9 cellular contexts compared by ENCODE assay signal in the genomic region with DNA sequence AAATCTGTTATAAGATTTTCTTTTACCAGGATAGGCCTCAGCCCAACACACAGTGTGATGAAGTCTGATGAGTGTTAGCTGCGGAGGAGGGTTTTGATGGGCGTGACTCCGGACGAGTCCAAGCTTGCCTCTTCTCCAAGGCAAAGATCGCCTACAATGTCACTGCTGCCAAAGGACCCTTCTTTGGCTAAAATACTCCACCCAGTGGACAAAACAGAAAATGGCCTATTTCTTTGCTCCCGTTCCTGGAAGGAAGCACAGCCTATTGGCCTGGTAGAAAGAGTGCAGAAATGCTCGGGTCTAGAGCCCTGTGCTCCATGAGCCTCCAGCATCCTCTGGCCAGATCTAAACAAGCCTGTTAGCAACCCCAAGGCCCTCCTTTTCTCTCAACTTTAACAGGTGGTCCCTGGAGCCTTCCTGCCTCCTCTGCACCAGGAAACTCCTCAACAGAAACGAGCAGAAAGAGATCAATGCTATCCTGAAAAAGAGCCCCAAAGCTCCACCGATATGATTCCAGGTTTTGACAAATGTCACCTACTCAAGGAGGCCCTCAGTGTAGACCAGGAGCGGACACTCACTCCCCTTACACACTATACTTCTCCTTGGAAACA. TPM values are rescaled to one million over a fixed set of nuclear protein-coding genes. Genes with fewer than 3 reads are reported as not detected.
A peak's percentile ranks its signal among the peaks of the same experiment; 100 is the strongest.
DNase-seq lines count a peak whose midpoint lies in the region; ATAC-seq lines count a peak whose summit lies in the region.
"Had no signal": no experiment of that assay in that cellular context is flagged by ENCODE, and none has a peak within 500 bp of the region (broad histone marks: within the 10 kb centered on the region; RNA-seq: fewer than 3 reads in every experiment).

No MANE protein-coding gene starts in this region.

- no peak overlapping the region for H3K4me3 ChIP-seq in Jurkat, Clone E6-1 (ENCODE audit: low read length)

- no peak overlapping the region for H3K4me3 Mint-ChIP-seq in activated CD4-positive, alpha-beta T cell treated with anti-CD3 and anti-CD28 coated beads, Interleukin-2, amount 10 ng/mL, durations not matched to agents 24 days and 14 days
- H3K4me3 Mint-ChIP-seq: natural killer cell treated with Interleukin-12 subunit alpha and Interleukin-12 subunit beta and Interleukin-15 and Interleukin-18, amount 100 ng/mL, for 72 hours had no signal

- H3K9me3 Mint-ChIP-seq in activated CD4-positive, alpha-beta T cell treated with anti-CD3 and anti-CD28 coated beads, Interleukin-2, amount 10 ng/mL, durations not matched to agents 24 days and 14 days = no peaks in the 10 kb centered on the region
- H3K9me3 Mint-ChIP-seq: natural killer cell treated with Interleukin-12 subunit alpha and Interleukin-12 subunit beta and Interleukin-15 and Interleukin-18, amount 100 ng/mL, for 72 hours had no signal

- ATAC-seq in GM21825 (IDR thresholded peaks at IDR 0.05; ENCODE audit: unreplicated experiment) = peak; percentile 74

- no peak overlapping the region for H3K27ac Mint-ChIP-seq in activated CD4-positive, alpha-beta T cell treated with anti-CD3 and anti-CD28 coated beads, Interleukin-2, amount 10 ng/mL, durations not matched to agents 24 days and 14 days
- H3K27ac Mint-ChIP-seq: natural killer cell treated with Interleukin-12 subunit alpha and Interleukin-12 subunit beta and Interleukin-15 and Interleukin-18, amount 100 ng/mL, for 72 hours had no signal

- in situ Hi-C loops in T47D (cut with HindIII; ENCODE audit: low pct_unique_long_range_greater_than_20kb, low sequenced_read_pairs) = no loop called here

- DNase-seq in activated CD4-positive, alpha-beta T cell treated with anti-CD3 and anti-CD28 coated beads, Interleukin-2, amount 10 ng/mL, durations not matched to agents 24 days and 14 days = peak; percentile 77
- DNase-seq in activated CD4-positive, alpha-beta T cell treated with anti-CD3 and anti-CD28 coated beads, Interleukin-2, amount 50 U/mL, for 1 hour = no peak
- peak; percentile 68 for DNase-seq in Jurkat, Clone E6-1 (ENCODE audit: low read depth, low spot score)
- DNase-seq in NOMO-1 treated with DMSO at 0.1 percent for 48 hours (lab: John Stamatoyannopoulos, UW; ENCODE audit: unreplicated experiment) = peak; percentile 77
- DNase-seq in T47D (ENCODE audit: low read depth in 1 of 2, low spot score in 1 of 2) = peak; percentile 50 to 91
- peak; percentile 79 for DNase-seq in iPS-NIHi11 (ENCODE audit: low spot score)
- DNase-seq in smooth muscle cell of the brain vasculature (ENCODE audit: low read depth, low spot score) = peak; percentile 52

- H3K36me3 Mint-ChIP-seq in activated CD4-positive, alpha-beta T cell treated with anti-CD3 and anti-CD28 coated beads, Interleukin-2, amount 10 ng/mL, durations not matched to agents 24 days and 14 days (ENCODE audit: low read depth) = no peaks in the 10 kb centered on the region
- H3K36me3 Mint-ChIP-seq: natural killer cell treated with Interleukin-12 subunit alpha and Interleukin-12 subunit beta and Interleukin-15 and Interleukin-18, amount 100 ng/mL, for 72 hours had no signal

- H3K27me3 Mint-ChIP-seq in activated CD4-positive, alpha-beta T cell treated with anti-CD3 and anti-CD28 coated beads, Interleukin-2, amount 10 ng/mL, durations not matched to agents 24 days and 14 days = peaks cover 7% of the 10 kb centered on the region

- intact Hi-C loops in activated CD4-positive, alpha-beta T cell treated with anti-CD3 and anti-CD28 coated beads, Interleukin-2, amount 10 ng/mL, durations not matched to agents 24 days and 14 days (cut with micrococcal nuclease) = loop anchor here (1.0 kb wide), 1 partner anchor 164 kb away; no protein-coding TSS in a partner anchor

- no peaks in the 10 kb centered on the region for H3K4me1 Mint-ChIP-seq in activated CD4-positive, alpha-beta T cell treated with anti-CD3 and anti-CD28 coated beads, Interleukin-2, amount 10 ng/mL, durations not matched to agents 24 days and 14 days

RNA-seq across cellular contexts. Expression of a gene that starts 3.4 kb away (rescaled TPM):
- total RNA-seq in activated CD4-positive, alpha-beta T cell treated with anti-CD3 and anti-CD28 coated beads, Interleukin-2, amount 10 ng/mL, durations not matched to agents 24 days and 14 days = not detected in 2 replicates
- not detected for polyA plus RNA-seq in Jurkat, Clone E6-1 (2012; ENCODE audit: insufficient read depth, insufficient read length)
- total RNA-seq: natural killer cell treated with Interleukin-12 subunit alpha and Interleukin-12 subunit beta and Interleukin-15 and Interleukin-18, amount 100 ng/mL, for 72 hours had no signal
